12 cellular contexts compared by ENCODE assay signal in the genomic region with DNA sequence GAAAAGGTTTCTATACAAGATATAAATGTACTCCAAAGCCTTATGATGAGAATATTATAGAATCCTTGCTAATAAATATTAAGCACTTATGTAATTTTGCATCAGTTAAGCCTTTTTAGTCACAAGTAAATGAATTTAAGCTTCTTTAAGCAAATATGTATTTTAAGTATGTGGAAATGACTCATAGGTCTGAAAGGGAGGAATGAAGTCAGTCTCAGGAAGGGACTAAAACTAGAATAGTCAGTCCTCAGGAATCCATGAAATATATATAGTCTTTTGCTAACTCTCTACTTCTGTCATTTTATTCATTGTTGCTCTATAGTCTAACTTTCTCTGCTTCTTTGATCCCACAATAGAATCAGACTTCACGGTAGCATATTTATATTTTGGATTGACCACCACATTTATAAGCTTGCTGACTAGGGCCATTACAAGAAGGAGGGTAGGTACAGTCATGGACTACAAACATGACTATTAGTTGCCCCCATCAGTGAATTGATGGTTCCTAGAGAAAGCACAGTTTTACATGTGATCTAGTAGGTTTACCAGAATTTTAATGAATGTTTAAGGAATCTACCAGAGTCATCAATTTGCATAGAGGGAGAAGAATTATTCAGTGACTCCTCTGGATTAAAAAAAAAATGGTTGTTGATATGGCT. TPM values are rescaled to one million over a fixed set of nuclear protein-coding genes. Genes with fewer than 3 reads are reported as not detected.
A peak's percentile ranks its signal among the peaks of the same experiment; 100 is the strongest.
DNase-seq lines count a peak whose midpoint lies in the region; TF ChIP-seq lines count a peak whose summit lies in the region.
"Had no signal": no experiment of that assay in that cellular context is flagged by ENCODE, and none has a peak within 500 bp of the region (broad histone marks: within the 10 kb centered on the region; RNA-seq: fewer than 3 reads in every experiment).

No MANE protein-coding gene starts in this region.

- no peaks in the 10 kb centered on the region for H3K9me3 ChIP-seq in PC-9 (ENCODE audit: insufficient read depth, low read depth)
- no peaks in the 10 kb centered on the region for H3K9me3 ChIP-seq in neuronal stem cell (replicated peaks in 1 of 2; ENCODE audit: control insufficient read depth in 2 of 2, insufficient read depth in 1 of 2, low read depth in 1 of 2, low read length in 2 of 2)
- H3K9me3 ChIP-seq: Caco-2 had no signal

- H3K27ac ChIP-seq in PC-9 (peak overlapping the region; percentile 74), neuronal stem cell (replicated peaks; ENCODE audit: low read length) (no peak overlapping the region)

- H3K4ac ChIP-seq in neuronal stem cell (ENCODE audit: low read length), result no peak overlapping the region

- H2AK5ac ChIP-seq in neuronal stem cell (ENCODE audit: low read depth, low read length), result no peak overlapping the region

- peak overlapping the region; percentile 58 for H3K4me2 ChIP-seq in PC-9
- no peak overlapping the region for H3K4me2 ChIP-seq in neuronal stem cell (ENCODE audit: insufficient read depth, low read length, poor library complexity, severe bottlenecking)

- CTCF ChIA-PET in BJ (lab: Yijun Ruan, JAX), result no interaction called here
- CTCF ChIA-PET in PC-9 (lab: Charles Lee), result interaction anchor here (0.6 kb wide), 1 partner anchor 25 kb away, joined by 6 read pairs; no protein-coding TSS in a partner anchor

- H4K20me1 ChIP-seq in PC-9 (ENCODE audit: insufficient read depth), result no peaks in the 10 kb centered on the region

- H4K91ac ChIP-seq in neuronal stem cell (ENCODE audit: low read depth, low read length, poor library complexity), result no peak overlapping the region

- H3K36me3 ChIP-seq in BJ (ENCODE audit: control insufficient read depth, insufficient read depth, low read length) (no peaks in the 10 kb centered on the region), PC-9 (ENCODE audit: low read depth) (peaks cover 11% of the 10 kb centered on the region; the same call in 1 of the 2 replicates), neuronal stem cell (replicated peaks in 1 of 2; ENCODE audit: control insufficient read depth in 2 of 2, insufficient read depth in 2 of 2, low read length in 2 of 2) (peaks cover 4 to 31% of the 10 kb centered on the region in 2 donors)

- H3K4me1 ChIP-seq in PC-9 (replicated peaks; ENCODE audit: insufficient read depth) (peaks cover 19% of the 10 kb centered on the region), neuronal stem cell (ENCODE audit: control insufficient read depth in 2 of 2, insufficient read depth in 1 of 2, low read depth in 1 of 2, low read length in 2 of 2) (no peaks in the 10 kb centered on the region)

- H4K8ac ChIP-seq in neuronal stem cell (ENCODE audit: low read depth, low read length), result no peak overlapping the region

- POLR2A ChIA-PET in BJ (lab: Charles Lee), result interaction anchor here (0.5 to 0.7 kb wide), 2 partner anchors 17 to 30 kb away, joined by 14 to 35 read pairs; no protein-coding TSS in a partner anchor
- POLR2A ChIA-PET in PC-9 (lab: Charles Lee; ENCODE audit: unreplicated experiment), result interaction anchor here (0.6 to 0.9 kb wide), 3 partner anchors 10 to 25 kb away, joined by 3 to 8 read pairs (median 4); a partner anchor contains a TSS

- intact Hi-C loops in PC-9 (cut with micrococcal nuclease; ENCODE audit: unreplicated experiment), result no loop called here

- BruUV-seq in PC-9 (replicated peaks; lab: Mats Ljungman, UMichigan), result no TSS peak

- no peak overlapping the region for H2BK120ac ChIP-seq in neuronal stem cell (ENCODE audit: low read depth, low read length)

- H2AFZ ChIP-seq in PC-9 (no peak overlapping the region), neuronal stem cell (ENCODE audit: low read length) (no peak overlapping the region)

- DNase-seq in BJ (ENCODE audit: low read depth) (peak; percentile 49), PC-9 (peak in 1 of 2 experiments; percentile 84), dermis blood vessel endothelial cell (peak; percentile 52), non-pigmented ciliary epithelial cell (ENCODE audit: low read depth) (peak; percentile 78), NCI-H510A (lab: John Stamatoyannopoulos, UW) (no peak), neuronal stem cell (ENCODE audit: low spot score) (no peak), NCI-H748 treated with DMSO at 0.1 percent for 48 hours (lab: John Stamatoyannopoulos, UW) (no peak)
- DNase-seq in effector CD8-positive, alpha-beta T cell (lab: John Stamatoyannopoulos, UW), result no peak
- DNase-seq: Caco-2; central memory CD4-positive, alpha-beta T cell; head of caudate nucleus; NCI-H2029 treated with DMSO at 0.1 percent for 48 hours had no signal

- TF ChIP-seq CTCF in BJ (IDR thresholded peaks at IDR 0.05; ENCODE audit: insufficient read depth, low read depth, low read length), result no peak
- no peak for TF ChIP-seq CTCF in PC-9 (conservative IDR thresholded peaks at IDR 0.05)

- no peak overlapping the region for H2BK12ac ChIP-seq in neuronal stem cell (ENCODE audit: low read length)

- H3K18ac ChIP-seq in neuronal stem cell (ENCODE audit: low read length), result no peak overlapping the region

- H3K4me3 ChIP-seq in BJ (ENCODE audit: low read depth, low read length), result no peak overlapping the region
- no peak overlapping the region for H3K4me3 ChIP-seq in PC-9
- no peak overlapping the region for H3K4me3 ChIP-seq in neuronal stem cell (ENCODE audit: low read length in 2 of 2)

- WGBS in neuronal stem cell (ENCODE audit: extremely low coverage in 2 of 2, insufficient read length in 2 of 2, insufficient replicate concordance in 1 of 2), 2 donors, result no CpG with 5 or more reads among the region's 1 CpG

- no peak overlapping the region for H3K9ac ChIP-seq in neuronal stem cell (ENCODE audit: low read depth, low read length, poor library complexity)

- H3K14ac ChIP-seq in neuronal stem cell (ENCODE audit: low read length), result no peak overlapping the region

- no peak overlapping the region for H2BK15ac ChIP-seq in neuronal stem cell (ENCODE audit: low read length)

- H3K27me3 ChIP-seq in BJ (ENCODE audit: control insufficient read depth, insufficient read depth, low read length) (no peaks in the 10 kb centered on the region), PC-9 (ENCODE audit: insufficient read depth, low read depth) (no peaks in the 10 kb centered on the region), neuronal stem cell (ENCODE audit: control insufficient read depth in 3 of 3, insufficient read depth in 3 of 3, low read depth in 1 of 3, low read length in 3 of 3) (no peaks in the 10 kb centered on the region)

- no peaks in the 10 kb centered on the region for H3K9me2 ChIP-seq in PC-9 (ENCODE audit: insufficient read depth)

- no peaks in the 10 kb centered on the region for H3K79me2 ChIP-seq in PC-9 (ENCODE audit: low read depth)

- H2BK5ac ChIP-seq in neuronal stem cell (ENCODE audit: low read length), result no peak overlapping the region

- H3F3A ChIP-seq in PC-9 (ENCODE audit: insufficient read depth, low read depth), result peaks cover 13% of the 10 kb centered on the region; the same call in 1 of the 2 replicates

- H3K23ac ChIP-seq in neuronal stem cell (ENCODE audit: low read depth, low read length, poor library complexity), result no peak overlapping the region

- H3K79me1 ChIP-seq in neuronal stem cell (ENCODE audit: low read depth, low read length), result no peaks in the 10 kb centered on the region

RNA-seq across cellular contexts. Expression of a gene that starts 20.2 kb away (rescaled TPM):
- polyA plus RNA-seq in BJ (2011; rRNA removed), result 29.4 and 87.8 TPM in 2 replicates
- 42.2 and 48.1 TPM in 2 replicates for polyA minus RNA-seq in BJ (2011; rRNA and poly(A)+ RNA removed)
- total RNA-seq in PC-9 (2021) (80.6 and 87.5 TPM in 2 replicates), dermis blood vessel endothelial cell (76.0 and 79.6 TPM in 2 replicates)
- 31.5 TPM for polyA plus RNA-seq in neuronal stem cell (2013, experiment 1 of 2)
- 31.7 TPM for polyA plus RNA-seq in neuronal stem cell (2013, experiment 2 of 2)

RNA-seq across cellular contexts. Expression of a gene that starts 30.9 kb away (rescaled TPM):
- 0.04 and 0.05 TPM in 2 replicates for polyA plus RNA-seq in BJ (2011; rRNA removed)
- 0.10 and 0.24 TPM in 2 replicates for polyA minus RNA-seq in BJ (2011; rRNA and poly(A)+ RNA removed)
- 0.35 and 0.50 TPM in 2 replicates for total RNA-seq in PC-9 (2021)
- total RNA-seq in dermis blood vessel endothelial cell, result 0.14 and 0.34 TPM in 2 replicates
- polyA plus RNA-seq in neuronal stem cell (2013, experiment 1 of 2), result not detected
- 0.01 TPM for polyA plus RNA-seq in neuronal stem cell (2013, experiment 2 of 2)

RNA-seq across cellular contexts. Expression of a gene that starts 41.3 kb away (rescaled TPM):
- polyA plus RNA-seq in BJ (2011; rRNA removed), result 17.0 and 30.7 TPM in 2 replicates
- 9.1 and 13.1 TPM in 2 replicates for polyA minus RNA-seq in BJ (2011; rRNA and poly(A)+ RNA removed)
- 33.0 and 36.5 TPM in 2 replicates for total RNA-seq in PC-9 (2021)
- total RNA-seq in dermis blood vessel endothelial cell, result 47.0 and 57.8 TPM in 2 replicates
- polyA plus RNA-seq in neuronal stem cell (2013, experiment 1 of 2), result 31.5 TPM
- 30.3 TPM for polyA plus RNA-seq in neuronal stem cell (2013, experiment 2 of 2)

Comparison
In these comparisons a context has a peak if more than half of its experiments do, and no peak if none do; other contexts are left out.
1. DNase-seq: peak in BJ (single experiment), dermis blood vessel endothelial cell (single experiment) and non-pigmented ciliary epithelial cell (single experiment); none in NCI-H510A (single experiment), neuronal stem cell (single experiment), NCI-H748 treated with DMSO at 0.1 percent for 48 hours (single experiment) and effector CD8-positive, alpha-beta T cell (single experiment).